9 cellular contexts compared by ENCODE assay signal in the genomic region with DNA sequence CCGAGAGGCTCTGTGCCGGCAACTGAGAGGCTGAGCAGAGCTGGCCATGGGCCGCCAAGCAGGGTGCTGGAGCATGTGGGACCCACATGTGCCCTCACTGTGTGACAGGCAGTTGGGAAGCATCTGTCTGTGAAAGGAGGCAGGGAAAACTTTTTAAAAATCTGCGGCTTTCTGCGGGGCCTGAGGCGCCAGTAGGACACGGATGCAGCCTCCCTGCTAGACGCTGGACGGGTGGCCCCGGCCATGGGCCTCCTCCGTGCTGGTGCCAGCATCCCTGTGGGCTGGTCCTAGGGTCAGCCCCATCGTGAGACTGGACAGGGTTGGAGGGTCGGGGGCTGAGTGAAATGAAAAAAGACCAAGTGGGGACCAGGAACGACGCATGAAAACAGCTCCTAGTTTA.
"Had no signal": no experiment of that assay in that cellular context is flagged by ENCODE, and none has a peak within 500 bp of the region (broad histone marks: within the 10 kb centered on the region; RNA-seq: fewer than 3 reads in every experiment).

No MANE protein-coding gene starts in this region.

- H3K9ac ChIP-seq: GM23248 had no signal

- H3K27me3 Mint-ChIP-seq: IgD-negative memory B cell had no signal

- H3K27ac Mint-ChIP-seq: IgD-negative memory B cell had no signal

- H3K4me3 Mint-ChIP-seq: H9, IgD-negative memory B cell had no signal

- H2AFZ ChIP-seq: GM23248 had no signal

- H3K9me3 Mint-ChIP-seq: H9, IgD-negative memory B cell had no signal

- FAIRE-seq: H1, H54, HepG2 had no signal

- DNase-seq: GM23248, H9, HCEC 1CT, KBM-7 had no signal

- ATAC-seq: HepG2 had no signal

- H3K4me3 ChIP-seq: GM23248 had no signal

- H3K4me1 Mint-ChIP-seq: H9 had no signal

- H3K27ac ChIP-seq: GM23248, HL-60 had no signal
